ENCODE assay signal across 12 cellular contexts in genomic region chr2:237717366-237718276, GRCh38.
DNase-seq lines count a peak whose midpoint lies in the region; ATAC-seq lines count a peak whose summit lies in the region.
"Had no signal": no experiment of that assay in that cellular context is flagged by ENCODE, and none has a peak within 500 bp of the region (broad histone marks: within the 10 kb centered on the region; RNA-seq: fewer than 3 reads in every experiment).

No MANE protein-coding gene starts in this region.

- H3K27ac ChIP-seq in BLaER1 (peak overlapping the region; percentile 55), HUES64 (ENCODE audit: low read depth, low read length) (no peak overlapping the region)
- H3K27ac ChIP-seq: dorsolateral prefrontal cortex had no signal

- no peaks in the 10 kb centered on the region for H3K27me3 ChIP-seq in BLaER1
- H3K27me3 ChIP-seq in HUES64 (ENCODE audit: insufficient read depth, low read length), result no peaks in the 10 kb centered on the region
- H3K27me3 ChIP-seq: dorsolateral prefrontal cortex, pancreas had no signal

- H3K27ac Mint-ChIP-seq in dendritic cell treated with granulocyte-macrophage colony-stimulating factor and Interleukin-4, amounts not matched to agents 40 ng/mL and 50 ng/mL, for 4 days, result peak overlapping the region; percentile 72
- peak overlapping the region; percentile 7 to 79 for H3K27ac Mint-ChIP-seq in natural killer cell treated with Interleukin-12 subunit alpha and Interleukin-12 subunit beta and Interleukin-15 and Interleukin-18, amount 100 ng/mL, for 72 hours

- H3K4me1 ChIP-seq in BLaER1, result peaks cover 79% of the 10 kb centered on the region
- peaks cover 33% of the 10 kb centered on the region for H3K4me1 ChIP-seq in HUES64 (ENCODE audit: insufficient read depth, low read length)

- H3K36me3 ChIP-seq in BLaER1 (peaks cover 59% of the 10 kb centered on the region), HUES64 (ENCODE audit: insufficient read depth, low read length) (no peaks in the 10 kb centered on the region)
- H3K36me3 ChIP-seq: pancreas had no signal

- peak overlapping the region; percentile 56 for H3K4me2 ChIP-seq in BLaER1

- peaks cover 72% of the 10 kb centered on the region for H3K4me1 Mint-ChIP-seq in dendritic cell treated with granulocyte-macrophage colony-stimulating factor and Interleukin-4, amounts not matched to agents 40 ng/mL and 50 ng/mL, for 4 days (ENCODE audit: low read depth)
- H3K4me1 Mint-ChIP-seq in natural killer cell treated with Interleukin-12 subunit alpha and Interleukin-12 subunit beta and Interleukin-15 and Interleukin-18, amount 100 ng/mL, for 72 hours (ENCODE audit: low read depth in 2 of 2), result peaks cover 48% of the 10 kb centered on the region in 2 donors

- H3K9me3 Mint-ChIP-seq in dendritic cell treated with granulocyte-macrophage colony-stimulating factor and Interleukin-4, amounts not matched to agents 40 ng/mL and 50 ng/mL, for 4 days, result no peaks in the 10 kb centered on the region
- no peaks in the 10 kb centered on the region for H3K9me3 Mint-ChIP-seq in natural killer cell treated with Interleukin-12 subunit alpha and Interleukin-12 subunit beta and Interleukin-15 and Interleukin-18, amount 100 ng/mL, for 72 hours

- DNase-seq in natural killer cell treated with Interleukin-12 subunit alpha and Interleukin-12 subunit beta and Interleukin-15 and Interleukin-18, amount 100 ng/mL, for 72 hours (ENCODE audit: low spot score), result peak; percentile 47
- DNase-seq in OCI-M2 (lab: John Stamatoyannopoulos, UW; ENCODE audit: unreplicated experiment) (no peak), NCI-H2029 treated with DMSO at 0.1 percent for 48 hours (lab: John Stamatoyannopoulos, UW) (no peak), NCI-H345 (lab: John Stamatoyannopoulos, UW) (no peak), NCI-H2171 (lab: John Stamatoyannopoulos, UW) (no peak)
- DNase-seq: amniotic stem cell, dorsolateral prefrontal cortex, HCEC 1CT had no signal

- 92% methylated on average over 22 of the region's 24 CpGs for WGBS in HUES64

- H3K4me3 ChIP-seq in BLaER1 (no peak overlapping the region), HUES64 (ENCODE audit: low read length) (no peak overlapping the region)
- H3K4me3 ChIP-seq: dorsolateral prefrontal cortex, pancreas had no signal

- ATAC-seq in natural killer cell treated with Interleukin-12 subunit alpha and Interleukin-12 subunit beta and Interleukin-15 and Interleukin-18, amount 100 ng/mL, for 72 hours, result no peak
- ATAC-seq: pancreas had no signal

- intact Hi-C loops in dendritic cell treated with granulocyte-macrophage colony-stimulating factor and Interleukin-4, amounts not matched to agents 40 ng/mL and 50 ng/mL, for 4 days (cut with micrococcal nuclease), result no loop called here

- peaks cover 84% of the 10 kb centered on the region for H3K36me3 Mint-ChIP-seq in dendritic cell treated with granulocyte-macrophage colony-stimulating factor and Interleukin-4, amounts not matched to agents 40 ng/mL and 50 ng/mL, for 4 days (ENCODE audit: low read depth)
- no peaks in the 10 kb centered on the region for H3K36me3 Mint-ChIP-seq in natural killer cell treated with Interleukin-12 subunit alpha and Interleukin-12 subunit beta and Interleukin-15 and Interleukin-18, amount 100 ng/mL, for 72 hours

- no peaks in the 10 kb centered on the region for H3K9me3 ChIP-seq in BLaER1
- no peaks in the 10 kb centered on the region for H3K9me3 ChIP-seq in HUES64 (ENCODE audit: insufficient read depth, low read depth, low read length)
- H3K9me3 ChIP-seq: pancreas had no signal

- peaks cover 100% of the 10 kb centered on the region for H4K20me1 ChIP-seq in BLaER1

- no peak overlapping the region for H3K4me3 Mint-ChIP-seq in dendritic cell treated with granulocyte-macrophage colony-stimulating factor and Interleukin-4, amounts not matched to agents 40 ng/mL and 50 ng/mL, for 4 days
- no peak overlapping the region for H3K4me3 Mint-ChIP-seq in natural killer cell treated with Interleukin-12 subunit alpha and Interleukin-12 subunit beta and Interleukin-15 and Interleukin-18, amount 100 ng/mL, for 72 hours

- peak overlapping the region; percentile 30; the same call in 1 of the 2 replicates for H3K9ac ChIP-seq in BLaER1
- 0 out of 2 replicates have a peak overlapping the region, but pooled peaks have one; percentile 2 for H3K9ac ChIP-seq in HUES64 (ENCODE audit: low read depth, low read length)

- no peaks in the 10 kb centered on the region for H3K27me3 Mint-ChIP-seq in dendritic cell treated with granulocyte-macrophage colony-stimulating factor and Interleukin-4, amounts not matched to agents 40 ng/mL and 50 ng/mL, for 4 days
- no peaks in the 10 kb centered on the region for H3K27me3 Mint-ChIP-seq in natural killer cell treated with Interleukin-12 subunit alpha and Interleukin-12 subunit beta and Interleukin-15 and Interleukin-18, amount 100 ng/mL, for 72 hours
